10 cellular contexts compared by ENCODE assay signal in genomic region chr3:85801955-85802354, GRCh38.
DNase-seq lines count a peak whose midpoint lies in the region; ATAC-seq, FAIRE-seq and TF ChIP-seq lines count a peak whose summit lies in the region.
"Had no signal": no experiment of that assay in that cellular context is flagged by ENCODE, and none has a peak within 500 bp of the region (broad histone marks: within the 10 kb centered on the region; RNA-seq: fewer than 3 reads in every experiment).

No MANE protein-coding gene starts in this region.

- no peak overlapping the region for H3K27ac ChIP-seq in WERI-Rb-1
- H3K27ac ChIP-seq in left lung = no peak overlapping the region
- H3K27ac ChIP-seq in tibial artery = no peak overlapping the region
- H3K27ac ChIP-seq: gastrocnemius medialis had no signal

- TF ChIP-seq CTCF in WERI-Rb-1 (IDR thresholded peaks at IDR 0.05; ENCODE audit: low read depth, low read length) = peak; percentile 30; the same call in 1 of the 2 replicates
- TF ChIP-seq CTCF in left lung (IDR thresholded peaks at IDR 0.05) = peak in 1 of 2 donors; percentile 12
- TF ChIP-seq CTCF in tibial artery (IDR thresholded peaks at IDR 0.05) = no peak

- H3K4me3 ChIP-seq in WERI-Rb-1 (ENCODE audit: low read depth, low read length) (no peak overlapping the region), left lung (no peak overlapping the region), tibial artery (no peak overlapping the region), MG63 (no peak overlapping the region)
- H3K4me3 ChIP-seq: gastrocnemius medialis had no signal

- H3K27me3 ChIP-seq in WERI-Rb-1 (ENCODE audit: insufficient read depth, low read depth, severe bottlenecking) (no peaks in the 10 kb centered on the region), left lung (no peaks in the 10 kb centered on the region), tibial artery (no peaks in the 10 kb centered on the region), MG63 (no peaks in the 10 kb centered on the region)
- H3K27me3 ChIP-seq: gastrocnemius medialis had no signal

- DNase-seq in GM12891 (ENCODE audit: insufficient read length, low spot score) (peak; percentile 1), NCI-H1092 (lab: John Stamatoyannopoulos, UW) (peak; percentile 22), WERI-Rb-1 (peak; percentile 35), left lung (no peak), tibial artery (no peak), MG63 (no peak)
- no peak for DNase-seq in stimulated activated CD4-positive, alpha-beta T cell treated with anti-CD3 and anti-CD28 coated beads, Interleukin-4, amount 100 ng/mL, for 24 hours
- DNase-seq: gastrocnemius medialis had no signal

- intact Hi-C loops in left lung (cut with DNase I) = no loop called here
- intact Hi-C loops in tibial artery (cut with DNase I; ENCODE audit: low total_unique reads) = no loop called here

- no peak for TF ChIP-seq POLR2A in GM12891 (IDR thresholded peaks at IDR 0.05; ENCODE audit: low read depth, low read length)

- H3K9me3 ChIP-seq in WERI-Rb-1 (ENCODE audit: severe bottlenecking) (no peaks in the 10 kb centered on the region), left lung (peaks cover 0 to 2% of the 10 kb centered on the region in 2 donors), tibial artery (no peaks in the 10 kb centered on the region), MG63 (no peaks in the 10 kb centered on the region)
- H3K9me3 ChIP-seq: gastrocnemius medialis had no signal

- H3K4me1 ChIP-seq in left lung = no peaks in the 10 kb centered on the region
- H3K4me1 ChIP-seq in tibial artery = no peaks in the 10 kb centered on the region
- H3K4me1 ChIP-seq: gastrocnemius medialis had no signal

- H3K36me3 ChIP-seq in WERI-Rb-1 (no peaks in the 10 kb centered on the region), left lung (no peaks in the 10 kb centered on the region), tibial artery (no peaks in the 10 kb centered on the region), MG63 (no peaks in the 10 kb centered on the region)
- H3K36me3 ChIP-seq: gastrocnemius medialis had no signal

- ATAC-seq in left lung (peak; percentile 69), HG02642 (IDR thresholded peaks at IDR 0.05; ENCODE audit: poor library complexity, unreplicated experiment) (no peak)
- ATAC-seq: activated CD4-positive, CD25-positive, alpha-beta regulatory T cell treated with anti-CD3 and anti-CD28 coated beads, Interleukin-2, amount 50 U/mL, for 24 hours; gastrocnemius medialis had no signal

- no peak for FAIRE-seq in GM12891 (lab: Jason Lieb, UNC)

TF ChIP-seq in GM12891, 5 proteins besides CTCF, POLR2A, EP300 and RAD21:
- TF ChIP-seq SPI1 (IDR thresholded peaks at IDR 0.05; ENCODE audit: low read depth, low read length) = no peak
- no peak for TF ChIP-seq TAF1 (IDR thresholded peaks at IDR 0.05; ENCODE audit: low read depth, low read length)
- TF ChIP-seq POU2F2 (IDR thresholded peaks at IDR 0.05; ENCODE audit: low read depth, low read length) = no peak
- TF ChIP-seq PAX5 (IDR thresholded peaks at IDR 0.05; ENCODE audit: insufficient read depth, low read length, severe bottlenecking) = no peak
- TF ChIP-seq POLR2AphosphoS5 (IDR thresholded peaks at IDR 0.05; ENCODE audit: low read depth, low read length) = no peak

Comparison
In these comparisons a context has a peak if more than half of its experiments do, and no peak if none do; other contexts are left out.
1. DNase-seq: peak in GM12891 (single experiment), NCI-H1092 (single experiment) and WERI-Rb-1 (single experiment); none in left lung (0 of 2), tibial artery (0 of 2), stimulated activated CD4-positive, alpha-beta T cell treated with anti-CD3 and anti-CD28 coated beads, Interleukin-4, amount 100 ng/mL, for 24 hours (single experiment) and MG63 (single experiment).